ENCODE assay signal across 8 cellular contexts in genomic region chr16:68539704-68540370, GRCh38. TPM values are rescaled to one million over a fixed set of nuclear protein-coding genes. Genes with fewer than 3 reads are reported as not detected.
DNase-seq lines count a peak whose midpoint lies in the region; ATAC-seq and TF ChIP-seq lines count a peak whose summit lies in the region.

No MANE protein-coding gene starts in this region.

- DNase-seq in activated effector memory CD4-positive, alpha-beta T cell treated with Interleukin-2 at 50 U/mL for 16 hours: peak; percentile 8
- no peak for DNase-seq in activated effector memory CD4-positive, alpha-beta T cell treated with anti-CD3 and anti-CD28 coated beads, Interleukin-2, amount 50 U/mL, for 16 hours
- no peak for DNase-seq in WERI-Rb-1
- peak; percentile 18 for DNase-seq in fibroblast of mammary gland (ENCODE audit: low read depth)
- peak; percentile 45 for DNase-seq in neural progenitor cell (ENCODE audit: low spot score)
- DNase-seq in NCI-H774 (lab: John Stamatoyannopoulos, UW): no peak

- H3K4me2 ChIP-seq in neural progenitor cell: peak overlapping the region; percentile 86

- H3K4me1 Mint-ChIP-seq in neural progenitor cell: peaks cover 10% of the 10 kb centered on the region

- TF ChIP-seq CTCF in WERI-Rb-1 (IDR thresholded peaks at IDR 0.05; ENCODE audit: low read depth, low read length) (no peak), fibroblast of mammary gland (conservative IDR thresholded peaks at IDR 0.05; ENCODE audit: control insufficient read depth, insufficient read depth, low read depth, low read length) (no peak), neural progenitor cell (IDR thresholded peaks at IDR 0.05) (no peak)

- H3K4me1 ChIP-seq in neural progenitor cell: peaks cover 6% of the 10 kb centered on the region

- H3K36me3 ChIP-seq in WERI-Rb-1 (peaks cover 49% of the 10 kb centered on the region), neural progenitor cell (peaks cover 5% of the 10 kb centered on the region)

- no peaks in the 10 kb centered on the region for H3K9me3 ChIP-seq in WERI-Rb-1 (ENCODE audit: severe bottlenecking)
- no peaks in the 10 kb centered on the region for H3K9me3 ChIP-seq in neural progenitor cell (ENCODE audit: low read depth)

- H2AFZ ChIP-seq in neural progenitor cell (replicated peaks): peak overlapping the region; percentile 9

- peak overlapping the region; percentile 92 for H3K4me3 Mint-ChIP-seq in neural progenitor cell

- H3K27ac Mint-ChIP-seq in neural progenitor cell: peak overlapping the region; percentile 76

- H3K9ac ChIP-seq in neural progenitor cell: peak overlapping the region; percentile 70

- H3K79me2 ChIP-seq in neural progenitor cell (ENCODE audit: low read depth): peaks cover 41% of the 10 kb centered on the region

- H4K20me1 ChIP-seq in neural progenitor cell (ENCODE audit: low read depth): no peaks in the 10 kb centered on the region

- H3K27me3 ChIP-seq in WERI-Rb-1 (ENCODE audit: insufficient read depth, low read depth, severe bottlenecking) (no peaks in the 10 kb centered on the region), neural progenitor cell (no peaks in the 10 kb centered on the region)

- H3F3A ChIP-seq in neural progenitor cell (ENCODE audit: low read depth): no peaks in the 10 kb centered on the region

- ATAC-seq in HG03342 (IDR thresholded peaks at IDR 0.05; ENCODE audit: unreplicated experiment): peak; percentile 18
- ATAC-seq in GM18858 (IDR thresholded peaks at IDR 0.05; ENCODE audit: unreplicated experiment): no peak

- peak overlapping the region; percentile 95 for H3K27ac ChIP-seq in WERI-Rb-1
- no peak overlapping the region for H3K27ac ChIP-seq in neural progenitor cell

- peaks cover 52% of the 10 kb centered on the region for H3K36me3 Mint-ChIP-seq in neural progenitor cell

- H3K4me3 ChIP-seq in WERI-Rb-1 (ENCODE audit: low read depth, low read length) (peak overlapping the region; percentile 82), fibroblast of mammary gland (ENCODE audit: control insufficient read depth, low read depth, low read length) (peak overlapping the region; percentile 72), neural progenitor cell (peak overlapping the region; percentile 97)

- H3K9me3 Mint-ChIP-seq in neural progenitor cell: peaks cover 49% of the 10 kb centered on the region

- peaks cover 7% of the 10 kb centered on the region for H3K27me3 Mint-ChIP-seq in neural progenitor cell (ENCODE audit: insufficient read depth, low read depth)

RNA-seq across cellular contexts. Expression of gene ZFP90, which starts 0.7 kb away (rescaled TPM):
- 63.6 and 69.1 TPM in 2 replicates for total RNA-seq in neural progenitor cell (ENCODE audit: low replicate concordance)

Comparison
In these comparisons a context has a peak if more than half of its experiments do, and no peak if none do; other contexts are left out.
1. DNase-seq: peak in activated effector memory CD4-positive, alpha-beta T cell treated with Interleukin-2 at 50 U/mL for 16 hours (single experiment), fibroblast of mammary gland (single experiment) and neural progenitor cell (single experiment); none in activated effector memory CD4-positive, alpha-beta T cell treated with anti-CD3 and anti-CD28 coated beads, Interleukin-2, amount 50 U/mL, for 16 hours (single experiment), WERI-Rb-1 (single experiment) and NCI-H774 (single experiment).
2. Peak in every context shown above with its lines, with median percentiles within 50 percentile points of each other: H3K4me3 ChIP-seq.